In genomic region chr22:25364281-25364680, GRCh38 we compare ENCODE assay signal across 18 cellular contexts.
DNase-seq lines count a peak whose midpoint lies in the region; ATAC-seq and TF ChIP-seq lines count a peak whose summit lies in the region.
"Had no signal": no experiment of that assay in that cellular context is flagged by ENCODE, and none has a peak within 500 bp of the region (broad histone marks: within the 10 kb centered on the region; RNA-seq: fewer than 3 reads in every experiment).

No MANE protein-coding gene starts in this region.

- no peaks in the 10 kb centered on the region for H3K9me3 Mint-ChIP-seq in T-helper 2 cell treated with Interferon-gamma antibody and Interleukin-4, amounts not matched to agents 5 μg/mL and 100 μg/mL, for 36 hours
- H3K9me3 Mint-ChIP-seq in dendritic cell treated with granulocyte-macrophage colony-stimulating factor and Interleukin-4, amounts not matched to agents 40 ng/mL and 50 ng/mL, for 4 days = no peaks in the 10 kb centered on the region
- H3K9me3 Mint-ChIP-seq: activated T-helper 17 cell treated with anti-CD3 and anti-CD28 coated beads, Interleukin-2, amount 50 U/mL, for 72 hours; naive thymus-derived CD8-positive, alpha-beta T cell had no signal

- no peak for TF ChIP-seq CTCF in esophagus squamous epithelium (IDR thresholded peaks at IDR 0.05)

- peaks cover 5% of the 10 kb centered on the region for H3K4me1 Mint-ChIP-seq in T-helper 2 cell treated with Interferon-gamma antibody and Interleukin-4, amounts not matched to agents 5 μg/mL and 100 μg/mL, for 36 hours (ENCODE audit: low read depth)
- peaks cover 63% of the 10 kb centered on the region for H3K4me1 Mint-ChIP-seq in dendritic cell treated with granulocyte-macrophage colony-stimulating factor and Interleukin-4, amounts not matched to agents 40 ng/mL and 50 ng/mL, for 4 days (ENCODE audit: low read depth)

- WGBS in esophagus squamous epithelium, 2 donors = 70% methylated on average over 1 of the region's 1 CpG; no CpG with 5 or more reads in 1 of the 2 donors

- no peaks in the 10 kb centered on the region for H3K27me3 Mint-ChIP-seq in T-helper 2 cell treated with Interferon-gamma antibody and Interleukin-4, amounts not matched to agents 5 μg/mL and 100 μg/mL, for 36 hours (ENCODE audit: low read depth)
- H3K27me3 Mint-ChIP-seq in dendritic cell treated with granulocyte-macrophage colony-stimulating factor and Interleukin-4, amounts not matched to agents 40 ng/mL and 50 ng/mL, for 4 days = no peaks in the 10 kb centered on the region
- H3K27me3 Mint-ChIP-seq: activated T-helper 17 cell treated with anti-CD3 and anti-CD28 coated beads, Interleukin-2, amount 50 U/mL, for 72 hours; naive thymus-derived CD8-positive, alpha-beta T cell had no signal

- H3K9me3 ChIP-seq in BLaER1 treated with 17β-estradiol and CSF1 and Interleukin-3, amounts not matched to agents 10 nM and 100 nM (replicated peaks in 1 of 11) = no peaks in the 10 kb centered on the region
- H3K9me3 ChIP-seq in esophagus squamous epithelium = no peaks in the 10 kb centered on the region
- H3K9me3 ChIP-seq: stomach had no signal

- peak overlapping the region in 8 of 11 experiments; percentile 0 to 56 (median 39); a peak in 12 of 22 replicates for H3K27ac ChIP-seq in BLaER1 treated with 17β-estradiol and CSF1 and Interleukin-3, amounts not matched to agents 10 nM and 100 nM
- peak overlapping the region in 1 of 4 donors; percentile 10 for H3K27ac ChIP-seq in esophagus squamous epithelium

- H3K4me1 ChIP-seq in BLaER1 treated with 17β-estradiol and CSF1 and Interleukin-3, amounts not matched to agents 10 nM and 100 nM = peaks cover 54 to 99% (median 92%) of the 10 kb centered on the region in 10 experiments
- peaks cover 0 to 57% (median 11%) of the 10 kb centered on the region in 3 donors for H3K4me1 ChIP-seq in esophagus squamous epithelium

- intact Hi-C loops in dendritic cell treated with granulocyte-macrophage colony-stimulating factor and Interleukin-4, amounts not matched to agents 40 ng/mL and 50 ng/mL, for 4 days (cut with micrococcal nuclease) = loop anchor here (5.0 to 10.0 kb wide), 2 partner anchors 61 to 83 kb away; no protein-coding TSS in a partner anchor
- intact Hi-C loops in posterior vena cava (cut with DNase I) (no loop called here), esophagus squamous epithelium (cut with DNase I) (loop anchor here (10.0 kb wide), 1 partner anchor 81 kb away; no protein-coding TSS in a partner anchor)

- H3K27ac Mint-ChIP-seq in T-helper 2 cell treated with Interferon-gamma antibody and Interleukin-4, amounts not matched to agents 5 μg/mL and 100 μg/mL, for 36 hours = peak overlapping the region; percentile 63
- peak overlapping the region; percentile 82 for H3K27ac Mint-ChIP-seq in dendritic cell treated with granulocyte-macrophage colony-stimulating factor and Interleukin-4, amounts not matched to agents 40 ng/mL and 50 ng/mL, for 4 days
- H3K27ac Mint-ChIP-seq: activated T-helper 17 cell treated with anti-CD3 and anti-CD28 coated beads, Interleukin-2, amount 50 U/mL, for 72 hours had no signal

- peaks cover 12 to 55% (median 38%) of the 10 kb centered on the region in 11 experiments for H3K36me3 ChIP-seq in BLaER1 treated with 17β-estradiol and CSF1 and Interleukin-3, amounts not matched to agents 10 nM and 100 nM
- H3K36me3 ChIP-seq in esophagus squamous epithelium = peaks cover 0 to 11% (median 0%) of the 10 kb centered on the region in 3 donors

- no peak overlapping the region for H3K4me3 ChIP-seq in BLaER1 treated with 17β-estradiol and CSF1 and Interleukin-3, amounts not matched to agents 10 nM and 100 nM
- no peak overlapping the region for H3K4me3 ChIP-seq in esophagus squamous epithelium

- no peaks in the 10 kb centered on the region for H3K27me3 ChIP-seq in BLaER1 treated with 17β-estradiol and CSF1 and Interleukin-3, amounts not matched to agents 10 nM and 100 nM
- H3K27me3 ChIP-seq in esophagus squamous epithelium = no peaks in the 10 kb centered on the region
- H3K27me3 ChIP-seq: stomach had no signal

- TF ChIP-seq POLR2A in esophagus squamous epithelium (IDR thresholded peaks at IDR 0.05) = no peak

- no peak overlapping the region for H3K4me3 Mint-ChIP-seq in T-helper 2 cell treated with Interferon-gamma antibody and Interleukin-4, amounts not matched to agents 5 μg/mL and 100 μg/mL, for 36 hours
- H3K4me3 Mint-ChIP-seq in dendritic cell treated with granulocyte-macrophage colony-stimulating factor and Interleukin-4, amounts not matched to agents 40 ng/mL and 50 ng/mL, for 4 days = peak overlapping the region; percentile 36
- H3K4me3 Mint-ChIP-seq: activated T-helper 17 cell treated with anti-CD3 and anti-CD28 coated beads, Interleukin-2, amount 50 U/mL, for 72 hours; naive thymus-derived CD8-positive, alpha-beta T cell had no signal

- H4K20me1 ChIP-seq in BLaER1 treated with 17β-estradiol and CSF1 and Interleukin-3, amounts not matched to agents 10 nM and 100 nM = peaks cover 71 to 99% (median 94%) of the 10 kb centered on the region in 11 experiments; a peak in 21 of 22 replicates

- no peak for DNase-seq in T-helper 2 cell treated with Interferon-gamma antibody and Interleukin-4, amounts not matched to agents 5 μg/mL and 100 μg/mL, for 36 hours (ENCODE audit: low spot score)
- DNase-seq in T-helper 2 cell (no peak), posterior vena cava (ENCODE audit: low spot score) (peak; percentile 50), medulla oblongata (ENCODE audit: extremely low spot score) (no peak), esophagus squamous epithelium (lab: John Stamatoyannopoulos, UW) (no peak)
- DNase-seq: 8988T; erythroblast; foreskin melanocyte; naive thymus-derived CD8-positive, alpha-beta T cell; NCI-H1092 treated with DMSO at 0.1 percent for 48 hours; NCI-H2029; stimulated activated CD4-positive, alpha-beta T cell treated with anti-CD3 and anti-CD28 coated beads, Interleukin-2, amount 100 ng/mL, for 48 hours; T1000 had no signal

- H3K4me2 ChIP-seq in BLaER1 treated with 17β-estradiol and CSF1 and Interleukin-3, amounts not matched to agents 10 nM and 100 nM = peak overlapping the region; percentile 53 to 91 (median 76)

- ATAC-seq in HG03342 (IDR thresholded peaks at IDR 0.05; ENCODE audit: unreplicated experiment) = no peak
- ATAC-seq: activated T-helper 17 cell treated with anti-CD3 and anti-CD28 coated beads, Interleukin-2, amount 50 U/mL, for 72 hours; naive thymus-derived CD8-positive, alpha-beta T cell had no signal

- H3K36me3 Mint-ChIP-seq in T-helper 2 cell treated with Interferon-gamma antibody and Interleukin-4, amounts not matched to agents 5 μg/mL and 100 μg/mL, for 36 hours (ENCODE audit: low read depth) = peaks cover 1% of the 10 kb centered on the region
- peaks cover 90% of the 10 kb centered on the region for H3K36me3 Mint-ChIP-seq in dendritic cell treated with granulocyte-macrophage colony-stimulating factor and Interleukin-4, amounts not matched to agents 40 ng/mL and 50 ng/mL, for 4 days (ENCODE audit: low read depth)

- H3K9ac ChIP-seq in BLaER1 treated with 17β-estradiol and CSF1 and Interleukin-3, amounts not matched to agents 10 nM and 100 nM = peak overlapping the region; percentile 5 to 63 (median 44); a peak in 15 of 22 replicates

Comparison
In these comparisons a context has a peak if more than half of its experiments do, and no peak if none do; other contexts are left out.
1. intact Hi-C loops: an anchor here in dendritic cell treated with granulocyte-macrophage colony-stimulating factor and Interleukin-4, amounts not matched to agents 40 ng/mL and 50 ng/mL, for 4 days (5.0 to 10.0 kb wide) and esophagus squamous epithelium (10.0 kb wide); none called in posterior vena cava.